Comparison of ENCODE assay signal across 26 cellular contexts in the genomic region with DNA sequence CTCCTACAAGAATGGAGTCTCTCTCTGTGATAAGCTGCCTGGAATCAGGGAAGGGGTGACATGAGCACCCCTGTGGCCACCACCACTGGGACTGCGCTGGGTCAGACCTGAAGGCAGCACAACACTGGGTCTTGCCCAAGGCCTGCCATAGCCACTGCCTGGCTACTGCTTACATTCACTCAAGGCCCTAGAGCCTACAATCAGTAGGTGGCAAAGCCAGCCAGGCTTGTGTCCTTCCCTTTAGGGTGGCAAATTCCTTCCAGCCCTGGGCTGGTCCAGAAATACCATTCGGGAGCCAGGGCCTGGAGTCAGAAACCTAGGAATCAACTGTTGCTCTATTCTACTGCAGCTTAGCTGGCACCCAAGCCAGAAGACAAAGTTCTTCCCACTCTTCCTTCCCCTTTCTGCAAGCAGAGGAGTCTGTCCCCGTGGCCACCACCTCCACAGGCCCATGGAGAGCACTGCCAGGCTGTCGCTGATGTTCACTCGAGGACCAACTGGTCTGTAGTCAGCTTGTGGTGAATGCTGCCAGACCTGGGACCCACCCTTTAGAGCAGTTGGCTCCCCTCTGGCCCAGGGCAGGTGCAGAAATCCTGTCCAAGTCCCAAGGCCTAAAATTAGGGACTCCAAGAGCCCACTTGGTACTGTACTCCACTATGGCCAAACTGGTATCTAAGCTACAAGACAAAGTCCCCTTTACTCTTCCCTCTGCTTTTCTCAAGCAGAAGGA.
"Had no signal": no experiment of that assay in that cellular context is flagged by ENCODE, and none has a peak within 500 bp of the region (broad histone marks: within the 10 kb centered on the region; RNA-seq: fewer than 3 reads in every experiment).

No MANE protein-coding gene starts in this region.

- H3K4me3 ChIP-seq: esophagus muscularis mucosa, gastroesophageal sphincter, left lung, lung, prostate gland, spleen, testis, tibial nerve had no signal

- H3K27me3 ChIP-seq: esophagus muscularis mucosa, gastroesophageal sphincter, left lung, testis, tibial nerve had no signal

- H3K27ac ChIP-seq: epithelial cell of prostate, esophagus muscularis mucosa, left lung, parathyroid adenoma, prostate gland, spleen, testis, tibial nerve had no signal

- H3K4me1 ChIP-seq: left lung, parathyroid adenoma, prostate gland, spleen, testis, tibial nerve had no signal

- DNase-seq: cerebellar nuclear complex; effector memory CD8-positive, alpha-beta T cell; glutamatergic neuron; hypothalamus; islet precursor cell; left lung; mesenchymal stem cell; midbrain; naive B cell; occipital lobe; spleen; stimulated activated CD4-positive, alpha-beta T cell treated with anti-CD3 and anti-CD28 coated beads, Interleukin-15, amount 100 ng/mL, for 24 hours; stimulated activated CD4-positive, alpha-beta T cell treated with anti-CD3 and anti-CD28 coated beads, Interleukin-1b, Interleukin-23, amount 100 ng/mL, for 48 hours; stimulated activated CD4-positive, alpha-beta T cell treated with anti-CD3 and anti-CD28 coated beads, Interleukin-4, amount 100 ng/mL, for 24 hours; stimulated activated naive CD8-positive, alpha-beta T cell treated with anti-CD3 and anti-CD28 coated beads, Interleukin-15, amount 100 ng/mL, for 72 hours; testis had no signal

- H3K79me2 ChIP-seq: parathyroid adenoma had no signal

- FAIRE-seq: colon had no signal

- H3K9me3 ChIP-seq: esophagus muscularis mucosa, gastroesophageal sphincter, left lung, prostate gland, testis had no signal

- H3K9ac ChIP-seq: parathyroid adenoma had no signal

- H3K36me3 ChIP-seq: esophagus muscularis mucosa, gastroesophageal sphincter, left lung, prostate gland, spleen, tibial nerve had no signal

- ATAC-seq: effector memory CD8-positive, alpha-beta T cell; gastroesophageal sphincter; left lung; sciatic nerve; stimulated activated memory B cell treated with anti-CD40 and anti-IgM and Interleukin-4, amounts not matched to agents 10 μg/mL and 1 μg/mL and 100 μg/mL, for 72 hours; stimulated activated naive CD8-positive, alpha-beta T cell treated with anti-CD3 and anti-CD28 coated beads, Interleukin-15, amount 100 ng/mL, for 72 hours had no signal

- H2AFZ ChIP-seq: parathyroid adenoma had no signal
